ENCODE assay signal across 15 cellular contexts in the genomic region with DNA sequence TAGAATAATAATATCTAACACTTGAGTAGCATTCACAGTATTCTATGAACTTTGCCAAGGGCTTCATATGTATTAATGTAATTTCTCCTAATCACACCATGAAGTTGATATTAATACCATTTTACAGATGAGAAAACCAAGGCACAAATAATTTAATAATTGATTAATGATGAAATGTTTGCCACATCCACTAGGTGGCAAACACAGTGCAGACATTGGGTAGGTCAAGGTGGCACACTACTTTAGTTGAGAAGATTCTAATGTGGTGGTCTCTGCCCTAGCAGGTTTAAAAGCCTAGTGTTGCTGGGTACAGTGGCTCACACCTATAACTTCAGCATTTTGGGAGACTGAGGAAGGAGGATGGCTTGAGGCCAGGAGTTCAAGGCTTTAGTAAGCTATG.
DNase-seq lines count a peak whose midpoint lies in the region; ATAC-seq and TF ChIP-seq lines count a peak whose summit lies in the region.
"Had no signal": no experiment of that assay in that cellular context is flagged by ENCODE, and none has a peak within 500 bp of the region (broad histone marks: within the 10 kb centered on the region; RNA-seq: fewer than 3 reads in every experiment).

No MANE protein-coding gene starts in this region.

- H3K9me3 ChIP-seq in mammary epithelial cell (replicated peaks; ENCODE audit: insufficient read depth, low read length) (no peaks in the 10 kb centered on the region), neural progenitor cell (ENCODE audit: low read depth) (no peaks in the 10 kb centered on the region)
- H3K9me3 ChIP-seq: BE2C, prostate gland, vagina had no signal

- no peak for ATAC-seq in GM18858 (IDR thresholded peaks at IDR 0.05; ENCODE audit: unreplicated experiment)
- ATAC-seq: Right ventricle myocardium inferior had no signal

- no peak overlapping the region for H3K4me3 ChIP-seq in GM12865 (ENCODE audit: low read depth, low read length)
- H3K4me3 ChIP-seq in KMS-11 (IDR thresholded peaks at IDR 0.05; ENCODE audit: insufficient read depth, low read depth, low read length), result no peak overlapping the region
- H3K4me3 ChIP-seq in mammary epithelial cell (replicated peaks in 1 of 3; ENCODE audit: insufficient read depth in 1 of 3, low read depth in 2 of 3, low read length in 3 of 3), result no peak overlapping the region
- H3K4me3 ChIP-seq in neural progenitor cell, result no peak overlapping the region
- H3K4me3 ChIP-seq: prostate gland, spleen, vagina had no signal

- H3K27me3 Mint-ChIP-seq in neural progenitor cell (ENCODE audit: insufficient read depth, low read depth), result no peaks in the 10 kb centered on the region

- no peaks in the 10 kb centered on the region for H3F3A ChIP-seq in neural progenitor cell (ENCODE audit: low read depth)

- H4K20me1 ChIP-seq in KMS-11 (ENCODE audit: insufficient read depth), result no peaks in the 10 kb centered on the region
- H4K20me1 ChIP-seq in mammary epithelial cell (ENCODE audit: insufficient read depth, low read length), result no peaks in the 10 kb centered on the region
- no peaks in the 10 kb centered on the region for H4K20me1 ChIP-seq in neural progenitor cell (ENCODE audit: low read depth)

- intact Hi-C loops in mammary epithelial cell (cut with micrococcal nuclease), result no loop called here

- no peak overlapping the region for H3K4me3 Mint-ChIP-seq in neural progenitor cell

- dilution Hi-C loops in mammary epithelial cell (cut with HindIII; ENCODE audit: low sequenced_read_pairs), result no loop called here

- H3K27ac Mint-ChIP-seq in neural progenitor cell, result no peak overlapping the region

- CTCF ChIA-PET in mammary epithelial cell (lab: Charles Lee; ENCODE audit: low non-redundant PET), result no interaction called here

- in situ Hi-C loops in mammary epithelial cell (cut with MboI; ENCODE audit: low sequenced_read_pairs in 2 of 2), result no loop called here

- H3K36me3 Mint-ChIP-seq in neural progenitor cell, result no peaks in the 10 kb centered on the region

- H3K9ac ChIP-seq in KMS-11, result no peak overlapping the region
- no peak overlapping the region for H3K9ac ChIP-seq in mammary epithelial cell (ENCODE audit: insufficient read depth, low read length)
- no peak overlapping the region for H3K9ac ChIP-seq in neural progenitor cell

- H3K79me2 ChIP-seq in KMS-11 (ENCODE audit: insufficient read depth, low read depth), result no peaks in the 10 kb centered on the region
- H3K79me2 ChIP-seq in mammary epithelial cell (ENCODE audit: insufficient read depth, low read length), result no peaks in the 10 kb centered on the region
- no peaks in the 10 kb centered on the region for H3K79me2 ChIP-seq in neural progenitor cell (ENCODE audit: low read depth)

- no peaks in the 10 kb centered on the region for H3K36me3 ChIP-seq in KMS-11 (ENCODE audit: insufficient read depth)
- H3K36me3 ChIP-seq in mammary epithelial cell (ENCODE audit: insufficient read depth, low read length), result no peaks in the 10 kb centered on the region
- H3K36me3 ChIP-seq in neural progenitor cell, result no peaks in the 10 kb centered on the region
- H3K36me3 ChIP-seq: BE2C, prostate gland, spleen, vagina had no signal

- BruUV-seq in mammary epithelial cell (replicated peaks; lab: Mats Ljungman, UMichigan), result no TSS peak

- peaks cover 16% of the 10 kb centered on the region for H3K9me3 Mint-ChIP-seq in neural progenitor cell

- H3K27ac ChIP-seq in KMS-11 (no peak overlapping the region), mammary epithelial cell (ENCODE audit: insufficient read depth, low read depth, low read length) (no peak overlapping the region), neural progenitor cell (no peak overlapping the region)
- H3K27ac ChIP-seq: prostate gland, spleen, vagina had no signal

- DNase-seq in GM12865 (ENCODE audit: low read depth) (no peak), mammary epithelial cell (no peak), neural progenitor cell (ENCODE audit: low spot score) (no peak), DMS79 treated with DMSO at 0.1 percent for 48 hours (lab: John Stamatoyannopoulos, UW) (no peak), NCI-H1105 (lab: John Stamatoyannopoulos, UW) (no peak)
- DNase-seq: activated T-cell treated with anti-CD3 and anti-CD28 coated beads for 4 hours; BE2C; foreskin melanocyte; spleen; stimulated activated CD8-positive, alpha-beta memory T cell treated with anti-CD3 and anti-CD28 coated beads, Interleukin-4, amount 100 ng/mL, for 48 hours had no signal

- no peak overlapping the region for H3K4me2 ChIP-seq in KMS-11
- H3K4me2 ChIP-seq in mammary epithelial cell (ENCODE audit: insufficient read depth, low read depth, low read length), result no peak overlapping the region
- H3K4me2 ChIP-seq in neural progenitor cell, result no peak overlapping the region

- H2AFZ ChIP-seq in KMS-11 (ENCODE audit: low read depth) (no peak overlapping the region), mammary epithelial cell (ENCODE audit: low read depth, low read length) (no peak overlapping the region), neural progenitor cell (replicated peaks) (no peak overlapping the region)

- peak; percentile 11 for TF ChIP-seq CTCF in GM12865 (IDR thresholded peaks at IDR 0.05; ENCODE audit: insufficient read depth, low read depth, low read length, missing control alignments)
- 0 out of 2 replicates have a peak, but pooled peaks have one; percentile 22 for TF ChIP-seq CTCF in KMS-11 (conservative IDR thresholded peaks at IDR 0.05; ENCODE audit: low read depth, low read length)
- TF ChIP-seq CTCF in mammary epithelial cell (conservative IDR thresholded peaks at IDR 0.05 in 1 of 2, IDR thresholded peaks at IDR 0.05 in 1 of 2; ENCODE audit: extremely low read depth in 1 of 2, insufficient read depth in 1 of 2, low read depth in 1 of 2, low read length in 2 of 2), result peak; percentile 5 to 17
- peak; percentile 38 for TF ChIP-seq CTCF in neural progenitor cell (IDR thresholded peaks at IDR 0.05)

- H3K4me1 ChIP-seq in KMS-11 (ENCODE audit: low read depth, poor library complexity, severe bottlenecking), result no peaks in the 10 kb centered on the region
- H3K4me1 ChIP-seq in mammary epithelial cell (ENCODE audit: insufficient read depth, low read length), result no peaks in the 10 kb centered on the region
- H3K4me1 ChIP-seq in neural progenitor cell, result no peaks in the 10 kb centered on the region
- H3K4me1 ChIP-seq: BE2C, prostate gland, spleen, vagina had no signal

- H3K27me3 ChIP-seq in KMS-11 (ENCODE audit: insufficient read depth, low read depth), result no peaks in the 10 kb centered on the region
- H3K27me3 ChIP-seq in mammary epithelial cell (ENCODE audit: insufficient read depth, low read length), result no peaks in the 10 kb centered on the region
- no peaks in the 10 kb centered on the region for H3K27me3 ChIP-seq in neural progenitor cell
- H3K27me3 ChIP-seq: BE2C, spleen, vagina had no signal

- no peaks in the 10 kb centered on the region for H3K4me1 Mint-ChIP-seq in neural progenitor cell
